ENCODE assay signal across 9 cellular contexts in the genomic region with DNA sequence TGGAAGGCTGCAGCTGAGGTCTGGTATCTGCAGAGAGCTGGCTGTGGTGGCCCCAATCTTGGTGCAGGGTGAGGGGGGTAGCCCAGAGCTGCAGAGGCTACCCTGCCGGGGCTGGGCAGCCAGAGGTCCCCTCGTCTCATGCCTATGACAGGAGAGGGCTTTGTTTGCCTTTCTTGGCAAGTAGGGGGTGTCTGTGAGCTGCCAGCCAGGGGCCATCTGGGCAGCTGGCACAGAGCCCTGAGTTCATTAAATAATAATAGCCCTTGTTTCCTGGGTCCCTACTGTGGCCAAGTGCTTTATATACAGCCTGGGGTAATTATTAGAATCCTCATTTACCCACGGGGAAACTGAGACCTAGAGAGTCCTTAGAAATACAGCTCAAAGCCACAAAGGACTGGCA.
DNase-seq lines count a peak whose midpoint lies in the region; ATAC-seq and TF ChIP-seq lines count a peak whose summit lies in the region.
"Had no signal": no experiment of that assay in that cellular context is flagged by ENCODE, and none has a peak within 500 bp of the region (broad histone marks: within the 10 kb centered on the region; RNA-seq: fewer than 3 reads in every experiment).

No MANE protein-coding gene starts in this region.

- H3K27ac ChIP-seq in RWPE2 (ENCODE audit: poor library complexity, severe bottlenecking) (no peak overlapping the region), heart right ventricle (peak overlapping the region in 1 of 10 donors; percentile 22), prostate gland (no peak overlapping the region)
- H3K27ac ChIP-seq: HL-60 had no signal

- H3K4me3 ChIP-seq in RWPE2 (ENCODE audit: severe bottlenecking): no peak overlapping the region
- H3K4me3 ChIP-seq in heart right ventricle: no peak overlapping the region
- no peak overlapping the region for H3K4me3 ChIP-seq in prostate gland

- H3K36me3 ChIP-seq in RWPE2 (ENCODE audit: low read depth) (no peaks in the 10 kb centered on the region), heart right ventricle (peaks cover 0 to 6% (median 0%) of the 10 kb centered on the region in 9 donors), prostate gland (no peaks in the 10 kb centered on the region)

- intact Hi-C loops in Right ventricle myocardium inferior (cut with DNase I): no loop called here
- intact Hi-C loops in cardiac septum (cut with DNase I): no loop called here
- intact Hi-C loops in heart right ventricle (cut with DNase I): no loop called here
- intact Hi-C loops in prostate gland (cut with DNase I): no loop called here

- peak; percentile 22 for TF ChIP-seq CTCF in RWPE2 (IDR thresholded peaks at IDR 0.05; ENCODE audit: poor library complexity, severe bottlenecking)
- TF ChIP-seq CTCF in heart right ventricle (IDR thresholded peaks at IDR 0.05): peak in 7 of 9 donors; percentile 19 to 50 (median 40)
- peak in 1 of 4 experiments; percentile 27 for TF ChIP-seq CTCF in prostate gland (IDR thresholded peaks at IDR 0.05)

- H3K4me1 ChIP-seq in RWPE2 (ENCODE audit: insufficient read depth, poor library complexity, severe bottlenecking) (no peaks in the 10 kb centered on the region), heart right ventricle (peaks cover 0 to 19% (median 7%) of the 10 kb centered on the region in 9 donors), prostate gland (replicated peaks) (no peaks in the 10 kb centered on the region)

- no peak for TF ChIP-seq POLR2A in prostate gland (IDR thresholded peaks at IDR 0.05)

- ATAC-seq in Right ventricle myocardium inferior (peak; percentile 72), RWPE2 (ENCODE audit: low read depth) (no peak), heart right ventricle (peak; percentile 60 to 90 (median 78)), HG03354 (IDR thresholded peaks at IDR 0.05; ENCODE audit: poor library complexity, severe bottlenecking, unreplicated experiment) (no peak), HG02870 (IDR thresholded peaks at IDR 0.05; ENCODE audit: unreplicated experiment) (no peak)

- WGBS in heart right ventricle, 2 donors: 24 to 32% methylated on average over 3 of the region's 3 CpGs
- 28% methylated on average over 3 of the region's 3 CpGs for WGBS in prostate gland

- H3K9me3 ChIP-seq in RWPE2 (ENCODE audit: severe bottlenecking) (no peaks in the 10 kb centered on the region), heart right ventricle (no peaks in the 10 kb centered on the region), prostate gland (no peaks in the 10 kb centered on the region)

- H3K27me3 ChIP-seq in RWPE2 (ENCODE audit: insufficient read depth, poor library complexity, severe bottlenecking): no peaks in the 10 kb centered on the region
- H3K27me3 ChIP-seq in heart right ventricle: no peaks in the 10 kb centered on the region
- H3K27me3 ChIP-seq in prostate gland (replicated peaks; ENCODE audit: insufficient read depth): no peaks in the 10 kb centered on the region

- DNase-seq in Right ventricle myocardium inferior (ENCODE audit: missing footprints) (no peak), cardiac septum (ENCODE audit: low spot score) (no peak), RWPE2 (ENCODE audit: low spot score) (no peak), heart right ventricle (peak; percentile 43 to 60), prostate gland (ENCODE audit: low spot score) (no peak), AG20443 (ENCODE audit: low spot score) (no peak)

Comparison
In these comparisons a context has a peak if more than half of its experiments do, and no peak if none do; other contexts are left out.
1. DNase-seq: peak in heart right ventricle (2 of 2); none in Right ventricle myocardium inferior (single experiment), cardiac septum (single experiment), RWPE2 (single experiment), prostate gland (single experiment) and AG20443 (single experiment).
2. ATAC-seq: peak in Right ventricle myocardium inferior (single experiment) and heart right ventricle (8 of 8); none in RWPE2 (single experiment), HG03354 (single experiment) and HG02870 (single experiment).